ENCODE assay signal across 8 cellular contexts in genomic region chr2:219178377-219179175, GRCh38. TPM values are rescaled to one million over a fixed set of nuclear protein-coding genes. Genes with fewer than 3 reads are reported as not detected.
DNase-seq lines count a peak whose midpoint lies in the region; ATAC-seq and TF ChIP-seq lines count a peak whose summit lies in the region.

No MANE protein-coding gene starts in this region.

- no peak for TF ChIP-seq POLR2A in IMR-90 (IDR thresholded peaks at IDR 0.05; ENCODE audit: low read depth, low read length)

- peak; percentile 50 for DNase-seq in EH (ENCODE audit: low read depth)
- peak; percentile 15 for DNase-seq in IMR-90
- no peak for DNase-seq in activated B cell treated with CpG ODN at 0.5 μM for 24 hours
- DNase-seq in effector memory CD4-positive, alpha-beta T cell: peak in 2 of 3 donors; percentile 35 to 43
- DNase-seq in mesothelial cell of epicardium (ENCODE audit: low spot score in 2 of 2, unreplicated experiment in 2 of 2): no peak

- H4K5ac ChIP-seq in IMR-90 (ENCODE audit: low read depth, low read length): peak overlapping the region; percentile 49; the same call in 1 of the 2 replicates

- peak overlapping the region; percentile 64 for H3K4me3 ChIP-seq in IMR-90 (ENCODE audit: insufficient read depth, low read depth, low read length)
- H3K4me3 ChIP-seq in effector memory CD4-positive, alpha-beta T cell (ENCODE audit: insufficient read depth, low read depth, low read length, poor library complexity, severe bottlenecking): peak overlapping the region; percentile 82
- peak overlapping the region; percentile 67 to 93 for H3K4me3 ChIP-seq in stomach smooth muscle (ENCODE audit: low read length in 2 of 2)

- peak overlapping the region; percentile 92 for H3K4ac ChIP-seq in IMR-90 (ENCODE audit: low read depth, low read length)

- POLR2A ChIA-PET in IMR-90 (lab: Charles Lee; ENCODE audit: unreplicated experiment): no interaction called here
- POLR2A ChIA-PET in activated B cell treated with CpG ODN at 0.5 μM for 24 hours (lab: Charles Lee): interaction anchor here (2.9 to 4.8 kb wide), 5 partner anchors 28 to 100 kb away, joined by 35 to 98 read pairs (median 62); partner anchors contain the start of genes DNAJB2, GLB1L, STK16 and ZFAND2B

- peaks cover 14% of the 10 kb centered on the region; the same call in 1 of the 2 replicates for H4K20me1 ChIP-seq in IMR-90 (ENCODE audit: insufficient read depth, low read length)

- H3K56ac ChIP-seq in IMR-90 (ENCODE audit: extremely low read depth, insufficient read depth, low read length): peak overlapping the region; percentile 36

- H3K4me3 Mint-ChIP-seq in activated B cell treated with CpG ODN at 0.5 μM for 24 hours (peak overlapping the region; percentile 91), mesothelial cell of epicardium (peak overlapping the region; percentile 78)

- H3K4me1 ChIP-seq in IMR-90 (ENCODE audit: control insufficient read depth, insufficient read depth, low read length) (0 out of 2 replicates have a peak, but pooled peaks cover 6% of the 10 kb centered on the region), stomach smooth muscle (ENCODE audit: control insufficient read depth, insufficient read depth, low read length) (peaks cover 50% of the 10 kb centered on the region)
- H3K4me1 ChIP-seq in effector memory CD4-positive, alpha-beta T cell (ENCODE audit: control insufficient read depth, insufficient read depth, low read length, poor library complexity, severe bottlenecking): peaks cover 46% of the 10 kb centered on the region

- H3K27ac Mint-ChIP-seq in activated B cell treated with CpG ODN at 0.5 μM for 24 hours (peak overlapping the region; percentile 91), mesothelial cell of epicardium (peak overlapping the region; percentile 81)

- H3K27ac ChIP-seq in IMR-90 (ENCODE audit: insufficient read depth, low read length) (peak overlapping the region; percentile 84), stomach smooth muscle (ENCODE audit: low read length) (peak overlapping the region; percentile 99)
- peak overlapping the region; percentile 99 for H3K27ac ChIP-seq in effector memory CD4-positive, alpha-beta T cell (ENCODE audit: insufficient read depth, low read length, poor library complexity, severe bottlenecking)

- H3K4me2 ChIP-seq in IMR-90 (ENCODE audit: low read depth, low read length): peak overlapping the region; percentile 99

- peak overlapping the region; percentile 100 for H2AFZ ChIP-seq in IMR-90 (replicated peaks; ENCODE audit: low read length, poor library complexity)

- H3K9ac ChIP-seq in IMR-90 (ENCODE audit: low read depth, low read length): peak overlapping the region; percentile 96
- H3K9ac ChIP-seq in stomach smooth muscle (ENCODE audit: low read length in 2 of 2): peak overlapping the region; percentile 82 to 99

- CTCF ChIA-PET in IMR-90 (lab: Yijun Ruan, JAX) (no interaction called here), activated B cell treated with CpG ODN at 0.5 μM for 24 hours (lab: Charles Lee) (interaction anchor here (1.5 kb wide), 1 partner anchor 8 kb away, joined by 3 read pairs; no protein-coding TSS in a partner anchor)

- peak overlapping the region; percentile 54 for H3K23ac ChIP-seq in IMR-90 (ENCODE audit: low read depth, low read length)

- no peak for TF ChIP-seq CTCF in IMR-90 (conservative IDR thresholded peaks at IDR 0.05; ENCODE audit: low read depth, low read length)
- TF ChIP-seq CTCF in activated B cell treated with CpG ODN at 0.5 μM for 24 hours (IDR thresholded peaks at IDR 0.05): no peak
- TF ChIP-seq CTCF in mesothelial cell of epicardium (IDR thresholded peaks at IDR 0.05; ENCODE audit: unreplicated experiment): no peak

- dilution Hi-C loops in IMR-90 (cut with HindIII; ENCODE audit: low sequenced_read_pairs, unreplicated experiment): no loop called here

- ATAC-seq in GM21515 (IDR thresholded peaks at IDR 0.05; ENCODE audit: unreplicated experiment) (peak; percentile 15), IMR-90 (ENCODE audit: low read depth) (peak; percentile 27), activated B cell treated with CpG ODN at 0.5 μM for 24 hours (ENCODE audit: low read depth) (peak; percentile 3), HG03378 (IDR thresholded peaks at IDR 0.05; ENCODE audit: unreplicated experiment) (no peak)

- H3K14ac ChIP-seq in IMR-90 (replicated peaks; ENCODE audit: low read depth, low read length): peak overlapping the region; percentile 75

- in situ Hi-C loops in IMR-90 (cut with MboI; ENCODE audit: low sequenced_read_pairs): no loop called here

- H3K9me3 Mint-ChIP-seq in activated B cell treated with CpG ODN at 0.5 μM for 24 hours (no peaks in the 10 kb centered on the region), mesothelial cell of epicardium (no peaks in the 10 kb centered on the region)

- no peak for TF ChIP-seq RAD21 in IMR-90 (IDR thresholded peaks at IDR 0.05; ENCODE audit: low read length)

- H3K18ac ChIP-seq in IMR-90 (ENCODE audit: low read depth, low read length): no peak overlapping the region

- H4K91ac ChIP-seq in IMR-90 (ENCODE audit: insufficient read depth, low read depth, low read length): peak overlapping the region; percentile 52

- intact Hi-C loops in IMR-90 (cut with micrococcal nuclease) (loop anchor here (5.0 kb wide), 2 partner anchors 99 to 209 kb away; partner anchors contain the start of genes DNAJB2 and DNPEP), activated B cell treated with CpG ODN at 0.5 μM for 24 hours (cut with micrococcal nuclease) (loop anchor here (1.0 to 5.0 kb wide), 12 partner anchors 9 to 961 kb away; partner anchors contain the start of genes AAMP, ABCB6, ANKZF1 and ARPC2)

- WGBS in IMR-90 (ENCODE audit: extremely low coverage in 2 of 2, insufficient read length in 1 of 2), 2 experiments: 0% methylated on average over 6 of the region's 45 CpGs; no CpG with 5 or more reads in 1 of the 2 experiments

- H3K27me3 Mint-ChIP-seq in activated B cell treated with CpG ODN at 0.5 μM for 24 hours: no peaks in the 10 kb centered on the region
- no peaks in the 10 kb centered on the region for H3K27me3 Mint-ChIP-seq in mesothelial cell of epicardium (ENCODE audit: low read depth)

- peaks cover 48% of the 10 kb centered on the region for H3K36me3 ChIP-seq in IMR-90 (ENCODE audit: control insufficient read depth, insufficient read depth, low read length)
- H3K36me3 ChIP-seq in effector memory CD4-positive, alpha-beta T cell (ENCODE audit: control insufficient read depth, insufficient read depth, low read length): peaks cover 51% of the 10 kb centered on the region
- peaks cover 51% of the 10 kb centered on the region in 2 donors for H3K36me3 ChIP-seq in stomach smooth muscle (ENCODE audit: control insufficient read depth in 2 of 2, insufficient read depth in 2 of 2, low read length in 2 of 2)

- 0 out of 2 replicates have a peak, but pooled peaks cover 2% of the 10 kb centered on the region for H3K9me1 ChIP-seq in IMR-90 (ENCODE audit: insufficient read depth, low read length)

- H3K27me3 ChIP-seq in IMR-90 (ENCODE audit: control insufficient read depth, insufficient read depth, low read length): no peaks in the 10 kb centered on the region
- no peaks in the 10 kb centered on the region for H3K27me3 ChIP-seq in effector memory CD4-positive, alpha-beta T cell (replicated peaks; ENCODE audit: control insufficient read depth, insufficient read depth, low read length, poor library complexity, severe bottlenecking)
- no peaks in the 10 kb centered on the region for H3K27me3 ChIP-seq in stomach smooth muscle (ENCODE audit: control insufficient read depth in 1 of 2, insufficient read depth in 2 of 2, low read length in 2 of 2)

- no peak overlapping the region for H2BK20ac ChIP-seq in IMR-90 (ENCODE audit: low read depth, low read length)

- H3K79me1 ChIP-seq in IMR-90 (ENCODE audit: low read depth in 1 of 2, low read length in 2 of 2): peaks cover 32 to 55% of the 10 kb centered on the region in 2 experiments

- H2AK9ac ChIP-seq in IMR-90 (replicated peaks; ENCODE audit: low read depth, low read length, poor library complexity): peak overlapping the region; percentile 100

- peak overlapping the region; percentile 97 for H2AK5ac ChIP-seq in IMR-90 (ENCODE audit: low read depth, low read length)

- no peak overlapping the region for H2BK15ac ChIP-seq in IMR-90 (ENCODE audit: low read depth, low read length)

- H2BK5ac ChIP-seq in IMR-90 (ENCODE audit: low read depth, low read length, poor library complexity, severe bottlenecking): peak overlapping the region; percentile 87

- no peak overlapping the region for H2BK120ac ChIP-seq in IMR-90 (ENCODE audit: low read depth, low read length)

- H3K36me3 Mint-ChIP-seq in activated B cell treated with CpG ODN at 0.5 μM for 24 hours (ENCODE audit: low read depth) (peaks cover 77% of the 10 kb centered on the region), mesothelial cell of epicardium (peaks cover 24% of the 10 kb centered on the region)

- H3K9me3 ChIP-seq in IMR-90 (ENCODE audit: control insufficient read depth, insufficient read depth, low read length) (no peaks in the 10 kb centered on the region), stomach smooth muscle (ENCODE audit: control insufficient read depth in 2 of 2, low read length in 2 of 2) (no peaks in the 10 kb centered on the region)
- H3K9me3 ChIP-seq in effector memory CD4-positive, alpha-beta T cell (ENCODE audit: control insufficient read depth, low read length): no peaks in the 10 kb centered on the region

- H3K4me1 Mint-ChIP-seq in activated B cell treated with CpG ODN at 0.5 μM for 24 hours (peaks cover 42% of the 10 kb centered on the region), mesothelial cell of epicardium (peaks cover 24% of the 10 kb centered on the region)

- H4K8ac ChIP-seq in IMR-90 (ENCODE audit: low read depth in 2 of 2, low read length in 2 of 2): peak overlapping the region in 1 of 2 experiments; percentile 58; a peak in 2 of 4 replicates

- no TSS peak for BruUV-seq in IMR-90 (replicated peaks; lab: Mats Ljungman, UMichigan)

RNA-seq across cellular contexts. Expression of gene RETREG2, which starts 0.5 kb away (rescaled TPM):
- total RNA-seq in IMR-90 (2012; rRNA removed) (39.2 and 51.1 TPM in 2 replicates), activated B cell treated with CpG ODN at 0.5 μM for 24 hours (60.5 and 78.6 TPM in 2 replicates), mesothelial cell of epicardium (70.0 to 75.2 TPM (median 74.2 TPM) in 3 replicates)
- 45.1 and 45.2 TPM in 2 replicates for polyA plus RNA-seq in IMR-90 (2012; rRNA removed)
- polyA plus RNA-seq in IMR-90 (2012; cell fraction: cytosol; rRNA removed): 29.0 and 35.1 TPM in 2 replicates
- polyA plus RNA-seq in IMR-90 (2012; cell fraction: nucleus; rRNA removed; ENCODE audit: low replicate concordance): 54.0 and 55.9 TPM in 2 replicates

RNA-seq across cellular contexts. Expression of gene CNPPD1, which starts 1.9 kb away (rescaled TPM):
- total RNA-seq in IMR-90 (2012; rRNA removed) (11.1 and 11.9 TPM in 2 replicates), activated B cell treated with CpG ODN at 0.5 μM for 24 hours (144 and 147 TPM in 2 replicates), mesothelial cell of epicardium (24.4 to 28.2 TPM (median 27.5 TPM) in 3 replicates)
- polyA plus RNA-seq in IMR-90 (2012; rRNA removed): 29.2 and 31.9 TPM in 2 replicates
- 43.8 and 49.1 TPM in 2 replicates for polyA plus RNA-seq in IMR-90 (2012; cell fraction: cytosol; rRNA removed)
- polyA plus RNA-seq in IMR-90 (2012; cell fraction: nucleus; rRNA removed; ENCODE audit: low replicate concordance): 63.8 and 73.9 TPM in 2 replicates

RNA-seq across cellular contexts. Expression of gene SLC23A3, which starts 8.7 kb away (rescaled TPM):
- total RNA-seq in IMR-90 (2012; rRNA removed) (under 0.01 and 0.18 TPM in 2 replicates), activated B cell treated with CpG ODN at 0.5 μM for 24 hours (4.5 and 4.9 TPM in 2 replicates), mesothelial cell of epicardium (1.6 to 2.6 TPM (median 1.7 TPM) in 3 replicates)
- polyA plus RNA-seq in IMR-90 (2012; rRNA removed): 0.43 and 0.65 TPM in 2 replicates
- polyA plus RNA-seq in IMR-90 (2012; cell fraction: cytosol; rRNA removed): 0.04 and 0.13 TPM in 2 replicates
- polyA plus RNA-seq in IMR-90 (2012; cell fraction: nucleus; rRNA removed; ENCODE audit: low replicate concordance): 6.7 and 8.4 TPM in 2 replicates

RNA-seq across cellular contexts. Expression of gene NHEJ1, which starts 18.0 kb away (rescaled TPM):
- total RNA-seq in IMR-90 (2012; rRNA removed): 15.3 and 23.1 TPM in 2 replicates
- polyA plus RNA-seq in IMR-90 (2012; rRNA removed): 11.9 and 12.5 TPM in 2 replicates
- 6.0 and 11.9 TPM in 2 replicates for polyA plus RNA-seq in IMR-90 (2012; cell fraction: cytosol; rRNA removed)
- 2.5 and 9.5 TPM in 2 replicates for polyA plus RNA-seq in IMR-90 (2012; cell fraction: nucleus; rRNA removed; ENCODE audit: low replicate concordance)
- 19.1 and 25.0 TPM in 2 replicates for total RNA-seq in activated B cell treated with CpG ODN at 0.5 μM for 24 hours
- total RNA-seq in mesothelial cell of epicardium: 11.0 to 11.7 TPM (median 11.5 TPM) in 3 replicates

RNA-seq across cellular contexts. Expression of gene ZFAND2B, which starts 28.0 kb away (rescaled TPM):
- total RNA-seq in IMR-90 (2012; rRNA removed) (21.9 and 25.5 TPM in 2 replicates), activated B cell treated with CpG ODN at 0.5 μM for 24 hours (39.9 and 47.2 TPM in 2 replicates), mesothelial cell of epicardium (27.4 to 29.2 TPM (median 27.8 TPM) in 3 replicates)
- 38.3 and 43.0 TPM in 2 replicates for polyA plus RNA-seq in IMR-90 (2012; rRNA removed)
- 37.3 and 38.0 TPM in 2 replicates for polyA plus RNA-seq in IMR-90 (2012; cell fraction: cytosol; rRNA removed)
- 119 and 135 TPM in 2 replicates for polyA plus RNA-seq in IMR-90 (2012; cell fraction: nucleus; rRNA removed; ENCODE audit: low replicate concordance)

Comparison
In these comparisons a context has a peak if more than half of its experiments do, and no peak if none do; other contexts are left out.
1. DNase-seq: peak in EH (single experiment), IMR-90 (single experiment) and effector memory CD4-positive, alpha-beta T cell (2 of 3); none in activated B cell treated with CpG ODN at 0.5 μM for 24 hours (single experiment) and mesothelial cell of epicardium (0 of 2).
2. Peak in every context shown above with its lines, with median percentiles within 50 percentile points of each other: H3K27ac ChIP-seq and H3K4me3 ChIP-seq.